In genomic region chr17:79800325-79801155, GRCh38 we compare ENCODE assay signal across 8 cellular contexts. TPM values are rescaled to one million over a fixed set of nuclear protein-coding genes. Genes with fewer than 3 reads are reported as not detected.
DNase-seq lines count a peak whose midpoint lies in the region; ATAC-seq and TF ChIP-seq lines count a peak whose summit lies in the region.

No MANE protein-coding gene starts in this region.

- POLR2A ChIA-PET in SK-N-SH (lab: Yijun Ruan, JAX) = no interaction called here

- peaks cover 12 to 18% of the 10 kb centered on the region in 2 experiments; a peak in 3 of 4 replicates for H3K4me1 ChIP-seq in SK-N-SH (ENCODE audit: control insufficient read depth in 1 of 2, insufficient read depth in 2 of 2, low read depth in 1 of 2, low read length in 1 of 2)

- peaks cover 19% of the 10 kb centered on the region; the same call in 1 of the 2 replicates for H3K27me3 ChIP-seq in SK-N-SH (ENCODE audit: insufficient read depth)

- no peak for TF ChIP-seq RAD21 in SK-N-SH (IDR thresholded peaks at IDR 0.05; ENCODE audit: low read length)

- H3K9me2 ChIP-seq in SK-N-SH = no peaks in the 10 kb centered on the region

- no peak overlapping the region for H3K27ac ChIP-seq in SK-N-SH (ENCODE audit: low read depth in 2 of 2, low read length in 1 of 2)

- DNase-seq in SK-N-SH (peak; percentile 45), NCI-H1694 (lab: John Stamatoyannopoulos, UW) (peak; percentile 49), kidney glomerular epithelial cell (lab: John Stamatoyannopoulos, UW) (peak; percentile 30), middle frontal gyrus (ENCODE audit: extremely low spot score, low spot score) (no peak), left cardiac atrium (no peak)
- DNase-seq in activated T-cell treated with anti-CD3 and anti-CD28 coated beads, Interleukin-2, amount 50 U/mL, for 48 hours = peak; percentile 65 to 70

- no peaks in the 10 kb centered on the region for H3K9me3 ChIP-seq in SK-N-SH

- ATAC-seq in SK-N-SH treated with all-trans-retinoic acid at 6 μM for 48 hours (no peak), GM21737 (IDR thresholded peaks at IDR 0.05; ENCODE audit: unreplicated experiment) (no peak), left cardiac atrium (no peak)

- peaks cover 4% of the 10 kb centered on the region for H3F3A ChIP-seq in SK-N-SH (replicated peaks; ENCODE audit: insufficient read depth)

- intact Hi-C loops in left cardiac atrium (cut with DNase I) = no loop called here

- H3K4me3 ChIP-seq in SK-N-SH (ENCODE audit: low read depth in 2 of 2, low read length in 1 of 2) = no peak overlapping the region

- no peak for TF ChIP-seq EP300 in SK-N-SH (IDR thresholded peaks at IDR 0.05; ENCODE audit: borderline replicate concordance in 1 of 2, low read depth in 1 of 2, low read length in 1 of 2)

- CTCF ChIA-PET in SK-N-SH (lab: Yijun Ruan, JAX) = interaction anchor here (1.0 to 9.7 kb wide), 3 partner anchors 9 to 58 kb away, joined by 3 to 146 read pairs (median 29); no protein-coding TSS in a partner anchor

- H4K20me1 ChIP-seq in SK-N-SH (ENCODE audit: insufficient read depth) = peaks cover 5% of the 10 kb centered on the region; the same call in 1 of the 2 replicates

- no peak overlapping the region for H2AFZ ChIP-seq in SK-N-SH (ENCODE audit: low read depth)

- no peaks in the 10 kb centered on the region for H3K36me3 ChIP-seq in SK-N-SH (replicated peaks in 1 of 2; ENCODE audit: control insufficient read depth in 1 of 2, insufficient read depth in 2 of 2, low read length in 1 of 2)

- WGBS in SK-N-SH (ENCODE audit: low lambda C conversion rate) = 74% methylated on average over 41 of the region's 44 CpGs

- H3K9ac ChIP-seq in SK-N-SH = no peak overlapping the region

- no peak for TF ChIP-seq CTCF in SK-N-SH (IDR thresholded peaks at IDR 0.05)

- peaks cover 12% of the 10 kb centered on the region for H3K79me2 ChIP-seq in SK-N-SH (ENCODE audit: insufficient read depth)

- no peak overlapping the region for H3K4me2 ChIP-seq in SK-N-SH

TF ChIP-seq in SK-N-SH, 30 proteins besides CTCF, POLR2A, EP300 and RAD21:
- TF ChIP-seq TCF12 (IDR thresholded peaks at IDR 0.05) (0 out of 2 replicates have a peak, but pooled peaks have one; percentile 7), FOXJ3 (CRISPR knock-in tag; IDR thresholded peaks at IDR 0.05) (no peak)

TF ChIP-seq in SK-N-SH treated with all-trans-retinoic acid at 6 μM for 48 hours, 23 proteins besides CTCF, POLR2A, EP300 and RAD21:
- no peak for TF ChIP-seq CSDC2 (CRISPR knock-in tag; IDR thresholded peaks at IDR 0.05)
- TF ChIP-seq ZFP30 (CRISPR knock-in tag; IDR thresholded peaks at IDR 0.05) = no peak
- no peak for TF ChIP-seq ZC3H10 (CRISPR knock-in tag; IDR thresholded peaks at IDR 0.05)
- TF ChIP-seq ZNF70 (CRISPR knock-in tag; IDR thresholded peaks at IDR 0.05) = no peak
- TF ChIP-seq BACH2 (CRISPR knock-in tag; IDR thresholded peaks at IDR 0.05; ENCODE audit: borderline replicate concordance) = no peak
- TF ChIP-seq RARB (CRISPR knock-in tag; IDR thresholded peaks at IDR 0.05) = no peak
- no peak for TF ChIP-seq CSRNP3 (CRISPR knock-in tag; IDR thresholded peaks at IDR 0.05)
- TF ChIP-seq OSR1 (CRISPR knock-in tag; IDR thresholded peaks at IDR 0.05) = no peak
- TF ChIP-seq TSHZ2 (CRISPR knock-in tag; IDR thresholded peaks at IDR 0.05) = no peak
- no peak for TF ChIP-seq ARNTL (CRISPR knock-in tag; IDR thresholded peaks at IDR 0.05; ENCODE audit: borderline replicate concordance, low read depth)
- no peak for TF ChIP-seq SNAI2 (CRISPR knock-in tag; IDR thresholded peaks at IDR 0.05)
- TF ChIP-seq ZNF8 (CRISPR knock-in tag; IDR thresholded peaks at IDR 0.05) = no peak
TF ChIP-seq in SK-N-SH treated with all-trans-retinoic acid at 6 μM for 48 hours: peak in this region for 0.

RNA-seq across cellular contexts. Expression of gene CBX8, which starts 3.7 kb away (rescaled TPM):
- polyA plus RNA-seq in SK-N-SH (2012; rRNA removed) = 2.1 and 2.9 TPM in 2 replicates
- 2.0 and 2.8 TPM in 2 replicates for polyA plus RNA-seq in SK-N-SH (2012; cell fraction: cytosol; rRNA removed)
- 6.1 and 6.5 TPM in 2 replicates for polyA plus RNA-seq in SK-N-SH (2012; cell fraction: nucleus; rRNA removed)
- total RNA-seq in left cardiac atrium = 1 to 10 TPM; 4.1 to 5.9 TPM

RNA-seq across cellular contexts. Expression of gene CBX2, which starts 22.6 kb away (rescaled TPM):
- 19.7 and 22.4 TPM in 2 replicates for polyA plus RNA-seq in SK-N-SH (2012; rRNA removed)
- 9.7 and 13.6 TPM in 2 replicates for polyA plus RNA-seq in SK-N-SH (2012; cell fraction: cytosol; rRNA removed)
- 42.0 and 52.6 TPM in 2 replicates for polyA plus RNA-seq in SK-N-SH (2012; cell fraction: nucleus; rRNA removed)
- total RNA-seq in left cardiac atrium = 1 to 10 TPM; 3.1 to 3.5 TPM

RNA-seq across cellular contexts. Expression of gene CBX4, which starts 38.7 kb away (rescaled TPM):
- polyA plus RNA-seq in SK-N-SH (2012; rRNA removed) = 16.6 and 21.9 TPM in 2 replicates
- 11.0 and 13.2 TPM in 2 replicates for polyA plus RNA-seq in SK-N-SH (2012; cell fraction: cytosol; rRNA removed)
- 23.6 and 29.2 TPM in 2 replicates for polyA plus RNA-seq in SK-N-SH (2012; cell fraction: nucleus; rRNA removed)
- total RNA-seq in left cardiac atrium = 10 to 100 TPM; 17.9 to 24.2 TPM

Comparison
In these comparisons a context has a peak if more than half of its experiments do, and no peak if none do; other contexts are left out.
1. DNase-seq: peak in SK-N-SH (single experiment), NCI-H1694 (single experiment), activated T-cell treated with anti-CD3 and anti-CD28 coated beads, Interleukin-2, amount 50 U/mL, for 48 hours (2 of 2) and kidney glomerular epithelial cell (single experiment); none in middle frontal gyrus (single experiment) and left cardiac atrium (single experiment).